12 cellular contexts compared by ENCODE assay signal in genomic region chr13:48431431-48431830, GRCh38. TPM values are rescaled to one million over a fixed set of nuclear protein-coding genes. Genes with fewer than 3 reads are reported as not detected.
DNase-seq lines count a peak whose midpoint lies in the region; ATAC-seq, FAIRE-seq and TF ChIP-seq lines count a peak whose summit lies in the region.
"Had no signal": no experiment of that assay in that cellular context is flagged by ENCODE, and none has a peak within 500 bp of the region (broad histone marks: within the 10 kb centered on the region; RNA-seq: fewer than 3 reads in every experiment).

No MANE protein-coding gene starts in this region.

- POLR2A ChIA-PET in HepG2 (lab: Yijun Ruan, JAX), result interaction anchor here (1.2 to 1.5 kb wide), 2 partner anchors 19 to 101 kb away, joined by 4 to 5 read pairs; partner anchors contain the start of gene LPAR6

- no peak for TF ChIP-seq POLR2A in HepG2 (IDR thresholded peaks at IDR 0.05; ENCODE audit: insufficient read depth in 1 of 2, low read depth in 2 of 2, low read length in 2 of 2)
- TF ChIP-seq POLR2A in right lobe of liver (IDR thresholded peaks at IDR 0.05), result no peak
- TF ChIP-seq POLR2A in vagina (IDR thresholded peaks at IDR 0.05), result no peak
- no peak for TF ChIP-seq POLR2A in testis (IDR thresholded peaks at IDR 0.05)

- BruUV-seq in HepG2 (replicated peaks; lab: Mats Ljungman, UMichigan), result no TSS peak

- 21% methylated on average over 5 of the region's 5 CpGs for WGBS in HepG2 (ENCODE audit: low lambda C conversion rate)
- WGBS in right lobe of liver (ENCODE audit: insufficient coverage, low coverage, low lambda C conversion rate, missing lambda C conversion rate), result 66% methylated on average over 5 of the region's 5 CpGs
- WGBS in mesenchymal stem cell, result 86% methylated on average over 3 of the region's 5 CpGs
- 50 to 57% methylated on average over 5 of the region's 5 CpGs for WGBS in testis, 2 donors

- no peak overlapping the region for H2BK120ac ChIP-seq in mesenchymal stem cell (ENCODE audit: low read depth, low read length)

- H3K79me1 ChIP-seq in mesenchymal stem cell (replicated peaks; ENCODE audit: low read length, poor library complexity, severe bottlenecking), result peaks cover 8% of the 10 kb centered on the region

- TF ChIP-seq EP300 in HepG2 (IDR thresholded peaks at IDR 0.05; ENCODE audit: low read depth in 2 of 2, low read length in 2 of 2), result peak in 1 of 2 experiments; percentile 57; a peak in 2 of 4 replicates
- no peak for TF ChIP-seq EP300 in HepG2 (CRISPR knock-in tag; IDR thresholded peaks at IDR 0.05; ENCODE audit: borderline replicate concordance)

- H3K14ac ChIP-seq in mesenchymal stem cell (ENCODE audit: low read length in 2 of 2), result no peak overlapping the region

- H3K9me3 ChIP-seq in HepG2 (ENCODE audit: low read length) (no peaks in the 10 kb centered on the region), right lobe of liver (no peaks in the 10 kb centered on the region), mesenchymal stem cell (ENCODE audit: control insufficient read depth, low read length) (peaks cover 4% of the 10 kb centered on the region), vagina (no peaks in the 10 kb centered on the region), testis (no peaks in the 10 kb centered on the region)

- H2BK12ac ChIP-seq in mesenchymal stem cell (ENCODE audit: low read length in 2 of 2), result no peak overlapping the region

- no peak overlapping the region for H2AK5ac ChIP-seq in mesenchymal stem cell (ENCODE audit: low read length, severe bottlenecking)

- no peak overlapping the region for H3K23ac ChIP-seq in mesenchymal stem cell (ENCODE audit: low read length in 2 of 2)

- no peak for TF ChIP-seq RAD21 in HepG2 (CRISPR knock-in tag; IDR thresholded peaks at IDR 0.05)

- H4K8ac ChIP-seq in mesenchymal stem cell (ENCODE audit: low read length), result no peak overlapping the region

- H3K4me2 ChIP-seq in HepG2 (ENCODE audit: low read depth, low read length) (peak overlapping the region; percentile 52), mesenchymal stem cell (ENCODE audit: low read length, poor library complexity, severe bottlenecking) (no peak overlapping the region)

- H4K91ac ChIP-seq in mesenchymal stem cell (ENCODE audit: low read length), result no peak overlapping the region

- H2BK15ac ChIP-seq in mesenchymal stem cell (ENCODE audit: low read depth, poor library complexity, severe bottlenecking), result no peak overlapping the region

- H3K4me3 ChIP-seq in HepG2 (replicated peaks in 1 of 3; ENCODE audit: insufficient read depth in 1 of 3, low read depth in 2 of 3, low read length in 3 of 3) (peak overlapping the region in 2 of 3 experiments; percentile 13 to 40; a peak in 3 of 6 replicates), right lobe of liver (no peak overlapping the region), astrocyte of the cerebellum (ENCODE audit: low read depth, low read length) (no peak overlapping the region), mesenchymal stem cell (ENCODE audit: insufficient read depth in 1 of 2, low read depth in 1 of 2, low read length in 2 of 2) (no peak overlapping the region), vagina (no peak overlapping the region), testis (no peak overlapping the region)

- H3K4ac ChIP-seq in mesenchymal stem cell (ENCODE audit: low read depth in 1 of 2, low read length in 2 of 2), result no peak overlapping the region

- intact Hi-C loops in HepG2 (cut with micrococcal nuclease; ENCODE audit: unreplicated experiment) (no loop called here), right lobe of liver (cut with DNase I) (no loop called here), vagina (cut with DNase I) (no loop called here), testis (cut with DNase I; ENCODE audit: low total_unique reads) (no loop called here)

- H2BK5ac ChIP-seq in mesenchymal stem cell (ENCODE audit: low read depth, low read length, poor library complexity, severe bottlenecking), result no peak overlapping the region

- H3K27me3 ChIP-seq in HepG2 (ENCODE audit: control insufficient read depth in 1 of 2, insufficient read depth in 2 of 2, low read length in 2 of 2) (no peaks in the 10 kb centered on the region), right lobe of liver (no peaks in the 10 kb centered on the region), mesenchymal stem cell (ENCODE audit: control insufficient read depth in 1 of 2, insufficient read depth in 1 of 2, low read length in 2 of 2) (no peaks in the 10 kb centered on the region), vagina (no peaks in the 10 kb centered on the region), testis (no peaks in the 10 kb centered on the region)

- H4K20me1 ChIP-seq in HepG2 (ENCODE audit: insufficient read depth, low read length), result no peaks in the 10 kb centered on the region

- H3K4me1 ChIP-seq in HepG2 (ENCODE audit: insufficient read depth, low read length) (peaks cover 41% of the 10 kb centered on the region), right lobe of liver (no peaks in the 10 kb centered on the region), mesenchymal stem cell (ENCODE audit: control insufficient read depth, insufficient read depth, low read depth, low read length) (no peaks in the 10 kb centered on the region), vagina (peaks cover 21% of the 10 kb centered on the region), testis (no peaks in the 10 kb centered on the region)

- ATAC-seq in HepG2 (peak; percentile 89), right lobe of liver (no peak), GM21360 (IDR thresholded peaks at IDR 0.05; ENCODE audit: unreplicated experiment) (no peak)

- DNase-seq in HepG2 (ENCODE audit: low spot score), result peak; percentile 73
- no peak for DNase-seq in right lobe of liver
- peak; percentile 80 for DNase-seq in astrocyte of the cerebellum (ENCODE audit: low read depth)
- DNase-seq in mesenchymal stem cell, result peak; percentile 12
- DNase-seq in vagina (ENCODE audit: extremely low spot score in 2 of 2), result no peak
- DNase-seq in testis, result no peak
- no peak for DNase-seq in NCI-H2227 treated with DMSO at 0.1 percent for 48 hours (lab: John Stamatoyannopoulos, UW)
- DNase-seq: activated CD4-positive, alpha-beta T cell treated with anti-CD3 and anti-CD28 coated beads, Interleukin-2, amount 10 ng/mL, durations not matched to agents 24 days and 14 days; H7; NCI-H510A; SHP77 had no signal

- H3K27ac ChIP-seq in HepG2 (ENCODE audit: extremely low read length, insufficient read depth, low read length), result peak overlapping the region; percentile 63
- peak overlapping the region in 1 of 3 donors; percentile 34 for H3K27ac ChIP-seq in right lobe of liver
- peak overlapping the region; percentile 81 for H3K27ac ChIP-seq in mesenchymal stem cell (ENCODE audit: low read length, poor library complexity, severe bottlenecking)
- peak overlapping the region; percentile 57 for H3K27ac ChIP-seq in vagina
- H3K27ac ChIP-seq in testis, result peak overlapping the region in 1 of 2 donors; percentile 48

- in situ Hi-C loops in HepG2 (cut with HindIII; ENCODE audit: extremely low pct_ligation_motif_present, low pct_unique_long_range_greater_than_20kb), result no loop called here
- in situ Hi-C loops in astrocyte of the cerebellum (cut with HindIII; ENCODE audit: low sequenced_read_pairs), result no loop called here

- peak overlapping the region; percentile 39; the same call in 1 of the 2 replicates for H3K9ac ChIP-seq in HepG2 (ENCODE audit: insufficient read depth, low read depth, low read length)
- H3K9ac ChIP-seq in mesenchymal stem cell (ENCODE audit: low read length), result peak overlapping the region; percentile 50

- no peak overlapping the region for H3K18ac ChIP-seq in mesenchymal stem cell (ENCODE audit: low read depth in 1 of 2, low read length in 2 of 2)

- no peaks in the 10 kb centered on the region for H3K36me3 ChIP-seq in HepG2 (replicated peaks in 1 of 2; ENCODE audit: control insufficient read depth in 1 of 2, insufficient read depth in 2 of 2, low read length in 2 of 2)
- no peaks in the 10 kb centered on the region for H3K36me3 ChIP-seq in right lobe of liver
- H3K36me3 ChIP-seq in mesenchymal stem cell (ENCODE audit: control insufficient read depth in 1 of 2, insufficient read depth in 2 of 2, low read depth in 1 of 2, low read length in 2 of 2), result peaks cover 5% of the 10 kb centered on the region in 2 experiments
- H3K36me3 ChIP-seq in vagina, result no peaks in the 10 kb centered on the region
- H3K36me3 ChIP-seq in testis (ENCODE audit: low read depth, missing control alignments), result no peaks in the 10 kb centered on the region

- no peaks in the 10 kb centered on the region for H3K79me2 ChIP-seq in HepG2 (ENCODE audit: insufficient read depth, low read length)

- no peak for TF ChIP-seq CTCF in HepG2 (CRISPR knock-in tag; IDR thresholded peaks at IDR 0.05)
- TF ChIP-seq CTCF in right lobe of liver (IDR thresholded peaks at IDR 0.05), result no peak
- TF ChIP-seq CTCF in astrocyte of the cerebellum (IDR thresholded peaks at IDR 0.05; ENCODE audit: low read depth, low read length, missing control alignments), result no peak
- no peak for TF ChIP-seq CTCF in vagina (IDR thresholded peaks at IDR 0.05)
- TF ChIP-seq CTCF in testis (IDR thresholded peaks at IDR 0.05), result no peak

- CTCF ChIA-PET in HepG2 (lab: Yijun Ruan, JAX; ENCODE audit: low intra/inter-chr PET ratio, low total read pairs), result no interaction called here

- H2AFZ ChIP-seq in HepG2 (ENCODE audit: low read length) (no peak overlapping the region), mesenchymal stem cell (ENCODE audit: low read depth, low read length) (no peak overlapping the region)

- no peak for FAIRE-seq in HepG2 (lab: Jason Lieb, UNC)

RNA-seq across cellular contexts. Expression of gene LPAR6, which starts 18.5 kb away (rescaled TPM):
- total RNA-seq in HepG2 (2016; rRNA removed; fragmentation: Illumina TruSeq; extraction: Trizol) (17.9 and 24.4 TPM in 2 replicates), right lobe of liver (10 to 100 TPM in 2 of 6 experiments, 1 to 10 TPM in 4; 3.7 to 14.5 (median 5.9) TPM), vagina (43.2 TPM), testis (10 to 100 TPM; 10.3 to 20.6 TPM)
- total RNA-seq in HepG2 (2016; cell fraction: cytosol; rRNA removed; fragmentation: Illumina TruSeq; extraction: Trizol; ENCODE audit: low read depth), result 3.0 and 4.7 TPM in 2 replicates
- total RNA-seq in HepG2 (2016; cell fraction: insoluble cytoplasmic fraction; rRNA removed; fragmentation: Illumina TruSeq; extraction: Trizol), result 17.0 and 23.7 TPM in 2 replicates
- total RNA-seq in HepG2 (2016; cell fraction: membrane; rRNA removed; fragmentation: Illumina TruSeq; extraction: Trizol), result 8.8 and 9.4 TPM in 2 replicates
- 35.4 and 40.8 TPM in 2 replicates for total RNA-seq in HepG2 (2016; cell fraction: nucleus; rRNA removed; fragmentation: Illumina TruSeq; extraction: Trizol)
- polyA plus RNA-seq in HepG2 (2011; rRNA removed) (83.4 and 149 TPM in 2 replicates), testis (ENCODE audit: insufficient read depth, low read depth, low replicate concordance) (34.9 TPM)
- 36.7 and 54.7 TPM in 2 replicates for polyA plus RNA-seq in HepG2 (2011; cell fraction: cytosol; rRNA removed)
- 52.3 and 53.1 TPM in 2 replicates for polyA plus RNA-seq in HepG2 (2011; cell fraction: nucleus; rRNA removed)
- 53.2 and 56.3 TPM in 2 replicates for polyA plus RNA-seq in HepG2 (2012)
- 2.8 and 3.7 TPM in 2 replicates for polyA plus RNA-seq in HepG2 (2016; cell fraction: cytosol; fragmentation: Illumina TruSeq; extraction: Trizol; ENCODE audit: low read depth)
- polyA plus RNA-seq in HepG2 (2016; cell fraction: insoluble cytoplasmic fraction; fragmentation: Illumina TruSeq; extraction: Trizol; ENCODE audit: low read depth), result 12.8 and 14.2 TPM in 2 replicates
- 6.7 and 6.8 TPM in 2 replicates for polyA plus RNA-seq in HepG2 (2016; cell fraction: membrane; fragmentation: Illumina TruSeq; extraction: Trizol; ENCODE audit: low read depth)
- polyA plus RNA-seq in HepG2 (2016; cell fraction: nucleus; fragmentation: Illumina TruSeq; extraction: Trizol; ENCODE audit: insufficient read depth, low read depth), result 48.2 and 55.7 TPM in 2 replicates
- 24.2 TPM in 1 of 2 replicates, not detected in the other for polyA minus RNA-seq in HepG2 (2011; rRNA and poly(A)+ RNA removed; ENCODE audit: low replicate concordance)
- polyA minus RNA-seq in HepG2 (2011; cell fraction: cytosol; rRNA and poly(A)+ RNA removed), result 28.9 and 35.4 TPM in 2 replicates
- polyA minus RNA-seq in HepG2 (2011; cell fraction: nucleus; rRNA and poly(A)+ RNA removed), result 42.9 and 52.5 TPM in 2 replicates
- polyA plus RNA-seq in mesenchymal stem cell (2013, experiment 1 of 2), result 7.6 TPM
- polyA plus RNA-seq in mesenchymal stem cell (2013, experiment 2 of 2), result 7.1 TPM

Comparison
In these comparisons a context has a peak if more than half of its experiments do, and no peak if none do; other contexts are left out.
1. DNase-seq: peak in HepG2 (single experiment), astrocyte of the cerebellum (single experiment) and mesenchymal stem cell (single experiment); none in right lobe of liver (0 of 3), vagina (0 of 2), testis (single experiment) and NCI-H2227 treated with DMSO at 0.1 percent for 48 hours (single experiment).
2. H3K4me3 ChIP-seq: peak in HepG2 (2 of 3); none in right lobe of liver (0 of 3), astrocyte of the cerebellum (single experiment), mesenchymal stem cell (0 of 2), vagina (0 of 2) and testis (0 of 2).